12 cellular contexts compared by ENCODE assay signal in genomic region chr12:111816065-111816615, GRCh38. TPM values are rescaled to one million over a fixed set of nuclear protein-coding genes. Genes with fewer than 3 reads are reported as not detected.
DNase-seq lines count a peak whose midpoint lies in the region; ATAC-seq and TF ChIP-seq lines count a peak whose summit lies in the region.
"Had no signal": no experiment of that assay in that cellular context is flagged by ENCODE, and none has a peak within 500 bp of the region (broad histone marks: within the 10 kb centered on the region; RNA-seq: fewer than 3 reads in every experiment).

No MANE protein-coding gene starts in this region.

- no peaks in the 10 kb centered on the region for H3K9me3 ChIP-seq in Caco-2
- no peaks in the 10 kb centered on the region for H3K9me3 ChIP-seq in lower lobe of right lung
- H3K9me3 ChIP-seq: HAP-1 had no signal

- H3K27me3 ChIP-seq in Caco-2 (replicated peaks; ENCODE audit: control insufficient read depth, insufficient read depth, low read length) (no peaks in the 10 kb centered on the region), lower lobe of right lung (ENCODE audit: low read depth) (no peaks in the 10 kb centered on the region)

- TF ChIP-seq CTCF in Caco-2 (IDR thresholded peaks at IDR 0.05; ENCODE audit: insufficient read depth in 1 of 2, low read depth in 1 of 2, low read length in 1 of 2, severe bottlenecking in 1 of 2, unreplicated experiment in 1 of 2) (no peak), lower lobe of right lung (IDR thresholded peaks at IDR 0.05) (no peak), coronary artery (IDR thresholded peaks at IDR 0.05) (no peak)

- peaks cover 8% of the 10 kb centered on the region for H3K9me3 Mint-ChIP-seq in Caco-2 (ENCODE audit: unreplicated experiment)
- H3K9me3 Mint-ChIP-seq: CD8-positive, alpha-beta T cell; HFFc6 had no signal

- H3K4me3 Mint-ChIP-seq in Caco-2 (ENCODE audit: unreplicated experiment): no peak overlapping the region
- H3K4me3 Mint-ChIP-seq: CD14-positive monocyte; CD8-positive, alpha-beta T cell; HFFc6 had no signal

- peaks cover 23% of the 10 kb centered on the region for H3K4me1 ChIP-seq in Caco-2
- H3K4me1 ChIP-seq in lower lobe of right lung: no peaks in the 10 kb centered on the region

- POLR2A ChIA-PET in Caco-2 (lab: Charles Lee): interaction anchor here (0.7 to 1.1 kb wide), 2 partner anchors 49 to 200 kb away, joined by 4 to 5 read pairs; partner anchors contain the start of gene ALDH2

- intact Hi-C loops in Caco-2 (cut with micrococcal nuclease; ENCODE audit: unreplicated experiment): no loop called here
- intact Hi-C loops in lower lobe of right lung (cut with DNase I): no loop called here

- H3K27ac Mint-ChIP-seq in Caco-2 (ENCODE audit: unreplicated experiment): peak overlapping the region; percentile 26
- H3K27ac Mint-ChIP-seq: CD8-positive, alpha-beta T cell; HFFc6 had no signal

- DNase-seq in Caco-2 (peak; percentile 71), ELF-1 (ENCODE audit: low read depth, low spot score) (peak; percentile 14), OCI-M1 (lab: John Stamatoyannopoulos, UW) (peak; percentile 4), lower lobe of right lung (no peak), 8988T (no peak), coronary artery (ENCODE audit: low spot score) (no peak)
- DNase-seq: CD8-positive, alpha-beta T cell; HFFc6 had no signal

- CTCF ChIA-PET in Caco-2 (lab: Charles Lee): interaction anchor here (0.6 to 1.3 kb wide), 3 partner anchors 9 to 63 kb away, joined by 3 to 4 read pairs (median 3); partner anchors contain the start of gene ALDH2

- peaks cover 57% of the 10 kb centered on the region for H3K36me3 Mint-ChIP-seq in Caco-2 (ENCODE audit: insufficient read depth, unreplicated experiment)
- H3K36me3 Mint-ChIP-seq: CD8-positive, alpha-beta T cell had no signal

- peaks cover 31% of the 10 kb centered on the region for H3K4me1 Mint-ChIP-seq in Caco-2 (ENCODE audit: low read depth, unreplicated experiment)

- ATAC-seq in lower lobe of right lung (no peak), HG03457 (IDR thresholded peaks at IDR 0.05; ENCODE audit: unreplicated experiment) (no peak)
- ATAC-seq: CD8-positive, alpha-beta T cell had no signal

- H3K27me3 Mint-ChIP-seq in Caco-2 (ENCODE audit: insufficient read depth, unreplicated experiment): no peaks in the 10 kb centered on the region

- H3K27ac ChIP-seq in lower lobe of right lung: peak overlapping the region; percentile 37
- no peak overlapping the region for H3K27ac ChIP-seq in coronary artery
- H3K27ac ChIP-seq: HL-60 had no signal

- H3K4me3 ChIP-seq in Caco-2 (ENCODE audit: low read depth, low read length) (no peak overlapping the region), lower lobe of right lung (no peak overlapping the region), coronary artery (no peak overlapping the region)
- H3K4me3 ChIP-seq: HAP-1 had no signal

- no TSS peak for BruUV-seq in Caco-2 (replicated peaks; lab: Mats Ljungman, UMichigan)

- H3K36me3 ChIP-seq in Caco-2 (ENCODE audit: control insufficient read depth, insufficient read depth, low read length) (no peaks in the 10 kb centered on the region), lower lobe of right lung (peaks cover 16% of the 10 kb centered on the region)
- H3K36me3 ChIP-seq: HAP-1 had no signal

RNA-seq across cellular contexts. Expression of gene MAPKAPK5, which starts 25.9 kb away (rescaled TPM):
- total RNA-seq in Caco-2 (2022) (89.5 and 90.1 TPM in 2 replicates), lower lobe of right lung (39.4 TPM)

RNA-seq across cellular contexts. Expression of gene ALDH2, which starts 49.4 kb away (rescaled TPM):
- total RNA-seq in Caco-2 (2022) (170 and 196 TPM in 2 replicates), lower lobe of right lung (499 TPM)

Comparison
In these comparisons a context has a peak if more than half of its experiments do, and no peak if none do; other contexts are left out.
1. DNase-seq: peak in Caco-2 (2 of 2), ELF-1 (single experiment) and OCI-M1 (single experiment); none in lower lobe of right lung (single experiment), 8988T (single experiment) and coronary artery (single experiment).